ENCODE assay signal across 17 cellular contexts in genomic region chr7:18513343-18513742, GRCh38. TPM values are rescaled to one million over a fixed set of nuclear protein-coding genes. Genes with fewer than 3 reads are reported as not detected.
DNase-seq lines count a peak whose midpoint lies in the region; ATAC-seq and TF ChIP-seq lines count a peak whose summit lies in the region.
"Had no signal": no experiment of that assay in that cellular context is flagged by ENCODE, and none has a peak within 500 bp of the region (broad histone marks: within the 10 kb centered on the region; RNA-seq: fewer than 3 reads in every experiment).

No MANE protein-coding gene starts in this region.

- no peaks in the 10 kb centered on the region for H4K20me1 ChIP-seq in H9 (ENCODE audit: control insufficient read depth, insufficient read depth, insufficient read length)

- no peak for ATAC-seq in Panc1
- ATAC-seq in stimulated activated memory B cell treated with anti-CD40 and anti-IgM and Interleukin-4, amounts not matched to agents 10 μg/mL and 1 μg/mL and 100 μg/mL, for 72 hours: no peak
- ATAC-seq in effector memory CD8-positive, alpha-beta T cell (replicated peaks): no peak
- ATAC-seq: SK-N-SH treated with all-trans-retinoic acid at 6 μM for 48 hours had no signal

- H3K9me3 ChIP-seq in H9 (ENCODE audit: control insufficient read depth, low read depth, low read length) (no peaks in the 10 kb centered on the region), Panc1 (ENCODE audit: control insufficient read depth, insufficient read depth, low read depth, low read length) (no peaks in the 10 kb centered on the region)

- H3K23me2 ChIP-seq in H9 (ENCODE audit: insufficient read length, low read depth, low read length, poor library complexity, severe bottlenecking): no peaks in the 10 kb centered on the region

- no peaks in the 10 kb centered on the region for H3K27me3 Mint-ChIP-seq in H9 (ENCODE audit: low read depth)
- H3K27me3 Mint-ChIP-seq in stimulated activated memory B cell treated with anti-CD40 and anti-IgM and Interleukin-4, amounts not matched to agents 10 μg/mL and 1 μg/mL and 100 μg/mL, for 72 hours: no peaks in the 10 kb centered on the region
- H3K27me3 Mint-ChIP-seq in effector memory CD8-positive, alpha-beta T cell: no peaks in the 10 kb centered on the region
- H3K27me3 Mint-ChIP-seq: CD4-positive, alpha-beta T cell had no signal

- H3K14ac ChIP-seq in H9 (ENCODE audit: insufficient read depth, low read length): no peak overlapping the region

- no peak overlapping the region for H3K27ac ChIP-seq in H9 (ENCODE audit: insufficient read length, low read depth, low read length)
- peak overlapping the region; percentile 62 for H3K27ac ChIP-seq in Panc1 (ENCODE audit: low read length)
- H3K27ac ChIP-seq: PC-9 had no signal

- H2BK20ac ChIP-seq in H9 (ENCODE audit: low read depth, low read length, poor library complexity, severe bottlenecking): no peak overlapping the region

- H2BK5ac ChIP-seq in H9 (ENCODE audit: insufficient read length, low read length): no peak overlapping the region

- H3K9ac ChIP-seq in H9 (ENCODE audit: extremely low read depth, insufficient read length, low read length): no peak overlapping the region

- no peak overlapping the region for H3K4ac ChIP-seq in H9 (ENCODE audit: low read depth, low read length)

- H2BK12ac ChIP-seq in H9 (ENCODE audit: insufficient read length, low read depth, low read length): no peak overlapping the region

- H3K27ac Mint-ChIP-seq in H9: peak overlapping the region in 1 of 3 experiments; percentile 86; a peak in 1 of 7 replicates
- H3K27ac Mint-ChIP-seq in stimulated activated memory B cell treated with anti-CD40 and anti-IgM and Interleukin-4, amounts not matched to agents 10 μg/mL and 1 μg/mL and 100 μg/mL, for 72 hours: peak overlapping the region; percentile 75
- no peak overlapping the region for H3K27ac Mint-ChIP-seq in effector memory CD8-positive, alpha-beta T cell
- H3K27ac Mint-ChIP-seq: CD4-positive, alpha-beta T cell had no signal

- no peak overlapping the region for H4K8ac ChIP-seq in H9 (replicated peaks; ENCODE audit: insufficient read length, low read depth, low read length)

- no peak overlapping the region for H2BK120ac ChIP-seq in H9 (ENCODE audit: low read depth, low read length, poor library complexity, severe bottlenecking)

- intact Hi-C loops in Panc1 (cut with micrococcal nuclease; ENCODE audit: unreplicated experiment): loop anchor here (5.0 kb wide), 1 partner anchor 39 kb away; no protein-coding TSS in a partner anchor

- H3K18ac ChIP-seq in H9 (ENCODE audit: insufficient read length, low read depth, low read length): no peak overlapping the region

- POLR2A ChIA-PET in Panc1 (lab: Charles Lee): no interaction called here

- no peaks in the 10 kb centered on the region for H3K79me1 ChIP-seq in H9 (ENCODE audit: insufficient read depth, low read depth, low read length, poor library complexity, severe bottlenecking)

- no peak overlapping the region for H3K4me3 Mint-ChIP-seq in H9
- no peak overlapping the region for H3K4me3 Mint-ChIP-seq in stimulated activated memory B cell treated with anti-CD40 and anti-IgM and Interleukin-4, amounts not matched to agents 10 μg/mL and 1 μg/mL and 100 μg/mL, for 72 hours
- H3K4me3 Mint-ChIP-seq in effector memory CD8-positive, alpha-beta T cell: no peak overlapping the region
- H3K4me3 Mint-ChIP-seq: CD4-positive, alpha-beta T cell had no signal

- H3K56ac ChIP-seq in H9 (ENCODE audit: insufficient read length, low read depth, low read length): no peak overlapping the region

- H3K36me3 ChIP-seq in Panc1 (ENCODE audit: control insufficient read depth, insufficient read depth, low read length): no peaks in the 10 kb centered on the region

- CTCF ChIA-PET in Panc1 (lab: Charles Lee): interaction anchor here (0.5 kb wide), 1 partner anchor 157 kb away, joined by 3 read pairs; no protein-coding TSS in a partner anchor

- no peaks in the 10 kb centered on the region; a peak in 1 of 7 replicates for H3K36me3 Mint-ChIP-seq in H9 (ENCODE audit: insufficient read depth in 1 of 3, low read depth in 3 of 3)
- peaks cover 14% of the 10 kb centered on the region for H3K36me3 Mint-ChIP-seq in stimulated activated memory B cell treated with anti-CD40 and anti-IgM and Interleukin-4, amounts not matched to agents 10 μg/mL and 1 μg/mL and 100 μg/mL, for 72 hours
- H3K36me3 Mint-ChIP-seq in effector memory CD8-positive, alpha-beta T cell (ENCODE audit: insufficient read depth): no peaks in the 10 kb centered on the region

- DNase-seq in H9 (peak; percentile 45), Panc1 (ENCODE audit: low read depth, low spot score) (no peak), iPS-NIHi7 (ENCODE audit: extremely low spot score) (peak; percentile 22), COLO668 (lab: John Stamatoyannopoulos, UW; ENCODE audit: unreplicated experiment) (no peak), GDM1 (lab: John Stamatoyannopoulos, UW) (no peak)
- DNase-seq in activated CD4-positive, CD25-positive, alpha-beta regulatory T cell treated with anti-CD3 and anti-CD28 coated beads, Interleukin-2, amount 50 U/mL, for 72 hours: no peak
- DNase-seq in effector memory CD8-positive, alpha-beta T cell: no peak
- DNase-seq: ACHN; CD4-positive, alpha-beta T cell; H7; NCI-H1436; NCI-H2029 treated with DMSO at 0.1 percent for 48 hours; NCI-H524; PC-9; Right ventricle myocardium superior had no signal

- H4K5ac ChIP-seq in H9 (ENCODE audit: insufficient read length, low read depth, low read length): no peak overlapping the region

- no peak overlapping the region for H3K4me3 ChIP-seq in Panc1 (ENCODE audit: low read depth in 2 of 2, low read length in 2 of 2)
- H3K4me3 ChIP-seq: PC-9 had no signal

- H2BK15ac ChIP-seq in H9 (ENCODE audit: low read depth, low read length): no peak overlapping the region

- in situ Hi-C loops in Panc1 (cut with HindIII; ENCODE audit: low pct_unique_long_range_greater_than_20kb, low sequenced_read_pairs): no loop called here

- H3K4me1 Mint-ChIP-seq in H9: peaks cover 25 to 40% of the 10 kb centered on the region in 2 experiments
- peaks cover 60% of the 10 kb centered on the region for H3K4me1 Mint-ChIP-seq in stimulated activated memory B cell treated with anti-CD40 and anti-IgM and Interleukin-4, amounts not matched to agents 10 μg/mL and 1 μg/mL and 100 μg/mL, for 72 hours
- peaks cover 0 to 5% of the 10 kb centered on the region in 2 donors for H3K4me1 Mint-ChIP-seq in effector memory CD8-positive, alpha-beta T cell (ENCODE audit: low read depth in 2 of 2)

- no peak overlapping the region for H2AK5ac ChIP-seq in H9 (ENCODE audit: insufficient read length, low read length)

- H3K9me3 Mint-ChIP-seq in H9: no peaks in the 10 kb centered on the region
- no peaks in the 10 kb centered on the region for H3K9me3 Mint-ChIP-seq in stimulated activated memory B cell treated with anti-CD40 and anti-IgM and Interleukin-4, amounts not matched to agents 10 μg/mL and 1 μg/mL and 100 μg/mL, for 72 hours
- no peaks in the 10 kb centered on the region for H3K9me3 Mint-ChIP-seq in effector memory CD8-positive, alpha-beta T cell
- H3K9me3 Mint-ChIP-seq: CD4-positive, alpha-beta T cell had no signal

- H3K27me3 ChIP-seq in H9 (ENCODE audit: insufficient read depth, low read length): no peaks in the 10 kb centered on the region
- no peaks in the 10 kb centered on the region for H3K27me3 ChIP-seq in Panc1 (ENCODE audit: control insufficient read depth, insufficient read depth, low read length)

- no TSS peak for BruUV-seq in Panc1 (replicated peaks; lab: Mats Ljungman, UMichigan)

- TF ChIP-seq CTCF in H9 (conservative IDR thresholded peaks at IDR 0.05) (no peak), Panc1 (IDR thresholded peaks at IDR 0.05) (no peak)

- H2AFZ ChIP-seq in H9 (ENCODE audit: low read length): no peak overlapping the region
- H2AFZ ChIP-seq: PC-9 had no signal

- no peak overlapping the region for H3T11ph ChIP-seq in H9 (ENCODE audit: low read length)

- H3K4me2 ChIP-seq in H9 (ENCODE audit: insufficient read depth, insufficient read length, low read length): no peak overlapping the region
- H3K4me2 ChIP-seq: PC-9 had no signal

- H3K4me1 ChIP-seq in H9 (ENCODE audit: insufficient read depth, low read length) (peaks cover 5% of the 10 kb centered on the region; the same call in 1 of the 2 replicates), Panc1 (ENCODE audit: control insufficient read depth, insufficient read depth, low read length) (peaks cover 43% of the 10 kb centered on the region)

- no peak overlapping the region for H4K91ac ChIP-seq in H9 (ENCODE audit: insufficient read length, low read depth, low read length)

- no CpG with 5 or more reads among the region's 1 CpG for WGBS in H9 (ENCODE audit: extremely low coverage, insufficient read length, low lambda C conversion rate)

- H3K23ac ChIP-seq in H9 (ENCODE audit: insufficient read length, low read depth, low read length): no peak overlapping the region

- no peaks in the 10 kb centered on the region for H3K79me2 ChIP-seq in H9 (ENCODE audit: insufficient read depth, low read length)

RNA-seq across cellular contexts. Expression of gene HDAC9, which starts 17.8 kb away (rescaled TPM):
- total RNA-seq in H9 (2021) (6.9 and 7.7 TPM in 2 replicates), Panc1 (2021; ENCODE audit: unreplicated experiment) (17.1 TPM)
- 9.2 TPM for polyA plus RNA-seq in Panc1 (2012; ENCODE audit: insufficient read length)

Comparison
In these comparisons a context has a peak if more than half of its experiments do, and no peak if none do; other contexts are left out.
1. DNase-seq: peak in H9 (single experiment) and iPS-NIHi7 (single experiment); none in Panc1 (single experiment), COLO668 (single experiment), GDM1 (single experiment), activated CD4-positive, CD25-positive, alpha-beta regulatory T cell treated with anti-CD3 and anti-CD28 coated beads, Interleukin-2, amount 50 U/mL, for 72 hours (single experiment) and effector memory CD8-positive, alpha-beta T cell (0 of 3).